ENCODE assay signal across 1 cellular context in the genomic region with DNA sequence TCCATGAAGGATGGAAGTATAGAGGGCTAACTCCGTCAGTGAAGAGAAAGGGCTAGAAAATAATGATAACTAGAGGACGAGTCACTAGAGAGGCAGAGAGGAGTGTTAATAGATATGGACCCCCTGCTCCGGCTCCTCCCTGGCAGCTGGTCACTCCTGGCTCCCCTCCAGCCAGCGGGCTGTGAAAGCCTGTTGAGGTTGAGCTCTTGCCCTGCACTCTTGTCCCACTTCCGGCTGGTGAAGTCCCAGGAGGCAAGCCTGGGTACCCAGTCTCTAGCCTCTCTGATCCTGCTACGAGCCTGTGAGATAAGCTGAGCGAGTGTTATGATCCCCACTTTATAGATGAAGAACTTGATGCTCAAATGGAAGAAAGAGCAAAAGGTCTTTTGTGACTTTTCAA.
TF ChIP-seq lines count a peak whose summit lies in the region.

No MANE protein-coding gene starts in this region.

TF ChIP-seq in SK-N-SH treated with all-trans-retinoic acid at 6 μM for 48 hours, 23 proteins besides CTCF, POLR2A, EP300 and RAD21 (continued from another document):
- TF ChIP-seq, protein P1, sequence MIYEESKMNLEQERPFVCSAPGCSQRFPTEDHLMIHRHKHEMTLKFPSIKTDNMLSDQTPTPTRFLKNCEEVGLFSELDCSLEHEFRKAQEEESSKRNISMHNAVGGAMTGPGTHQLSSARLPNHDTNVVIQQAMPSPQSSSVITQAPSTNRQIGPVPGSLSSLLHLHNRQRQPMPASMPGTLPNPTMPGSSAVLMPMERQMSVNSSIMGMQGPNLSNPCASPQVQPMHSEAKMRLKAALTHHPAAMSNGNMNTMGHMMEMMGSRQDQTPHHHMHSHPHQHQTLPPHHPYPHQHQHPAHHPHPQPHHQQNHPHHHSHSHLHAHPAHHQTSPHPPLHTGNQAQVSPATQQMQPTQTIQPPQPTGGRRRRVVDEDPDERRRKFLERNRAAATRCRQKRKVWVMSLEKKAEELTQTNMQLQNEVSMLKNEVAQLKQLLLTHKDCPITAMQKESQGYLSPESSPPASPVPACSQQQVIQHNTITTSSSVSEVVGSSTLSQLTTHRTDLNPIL (CRISPR knock-in tag; IDR thresholded peaks at IDR 0.05; ENCODE audit: low read depth), result no peak
- TF ChIP-seq ARNTL (CRISPR knock-in tag; IDR thresholded peaks at IDR 0.05; ENCODE audit: borderline replicate concordance, low read depth) (no peak), OSR1 (CRISPR knock-in tag; IDR thresholded peaks at IDR 0.05) (no peak), TOX (CRISPR knock-in tag; IDR thresholded peaks at IDR 0.05; ENCODE audit: borderline replicate concordance) (no peak), ESRRG (CRISPR knock-in tag; IDR thresholded peaks at IDR 0.05) (no peak), ZNF8 (CRISPR knock-in tag; IDR thresholded peaks at IDR 0.05) (no peak)
